In the genomic region with DNA sequence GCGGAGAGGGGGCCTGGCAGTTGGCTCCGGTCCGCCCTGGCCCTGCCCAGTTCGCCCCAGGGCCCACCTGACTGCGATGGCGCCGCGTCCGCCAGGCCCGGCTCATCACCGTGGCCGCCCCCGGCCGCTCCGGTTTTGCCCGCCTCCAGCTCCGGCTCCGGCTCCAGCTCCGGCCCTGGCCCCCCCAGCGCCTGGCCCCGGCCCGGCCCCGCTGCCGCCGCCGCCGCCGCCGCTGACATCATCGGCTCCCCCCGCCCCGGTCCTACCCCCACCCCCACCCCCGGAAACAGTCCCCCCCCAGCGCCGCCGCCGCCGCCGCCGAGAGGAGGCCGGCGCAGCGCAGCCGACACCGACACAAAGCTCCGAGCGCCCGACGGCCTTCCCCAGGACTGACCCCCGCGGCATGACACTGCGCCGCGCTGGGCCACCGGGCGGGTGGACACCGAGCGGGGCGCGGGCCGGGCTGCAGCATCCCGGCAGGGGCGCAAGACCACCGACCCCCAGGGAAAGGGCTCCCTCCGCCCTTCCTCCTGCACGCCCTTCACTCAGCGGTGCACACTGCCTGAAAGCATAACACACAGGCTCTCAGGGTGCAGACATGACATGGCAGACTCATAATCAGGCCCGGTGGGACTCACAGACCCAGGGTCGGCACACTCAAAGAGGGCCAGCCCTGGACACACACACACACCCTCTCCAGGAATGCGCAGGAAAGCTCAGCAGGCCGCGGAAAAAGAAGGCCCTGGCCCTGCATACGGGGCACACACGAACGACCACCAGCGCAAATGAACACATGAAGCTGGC, we compare ENCODE assay signal across 8 cellular contexts. TPM values are rescaled to one million over a fixed set of nuclear protein-coding genes. Genes with fewer than 3 reads are reported as not detected.
DNase-seq lines count a peak whose midpoint lies in the region; ATAC-seq and TF ChIP-seq lines count a peak whose summit lies in the region.

A gene with protein sequence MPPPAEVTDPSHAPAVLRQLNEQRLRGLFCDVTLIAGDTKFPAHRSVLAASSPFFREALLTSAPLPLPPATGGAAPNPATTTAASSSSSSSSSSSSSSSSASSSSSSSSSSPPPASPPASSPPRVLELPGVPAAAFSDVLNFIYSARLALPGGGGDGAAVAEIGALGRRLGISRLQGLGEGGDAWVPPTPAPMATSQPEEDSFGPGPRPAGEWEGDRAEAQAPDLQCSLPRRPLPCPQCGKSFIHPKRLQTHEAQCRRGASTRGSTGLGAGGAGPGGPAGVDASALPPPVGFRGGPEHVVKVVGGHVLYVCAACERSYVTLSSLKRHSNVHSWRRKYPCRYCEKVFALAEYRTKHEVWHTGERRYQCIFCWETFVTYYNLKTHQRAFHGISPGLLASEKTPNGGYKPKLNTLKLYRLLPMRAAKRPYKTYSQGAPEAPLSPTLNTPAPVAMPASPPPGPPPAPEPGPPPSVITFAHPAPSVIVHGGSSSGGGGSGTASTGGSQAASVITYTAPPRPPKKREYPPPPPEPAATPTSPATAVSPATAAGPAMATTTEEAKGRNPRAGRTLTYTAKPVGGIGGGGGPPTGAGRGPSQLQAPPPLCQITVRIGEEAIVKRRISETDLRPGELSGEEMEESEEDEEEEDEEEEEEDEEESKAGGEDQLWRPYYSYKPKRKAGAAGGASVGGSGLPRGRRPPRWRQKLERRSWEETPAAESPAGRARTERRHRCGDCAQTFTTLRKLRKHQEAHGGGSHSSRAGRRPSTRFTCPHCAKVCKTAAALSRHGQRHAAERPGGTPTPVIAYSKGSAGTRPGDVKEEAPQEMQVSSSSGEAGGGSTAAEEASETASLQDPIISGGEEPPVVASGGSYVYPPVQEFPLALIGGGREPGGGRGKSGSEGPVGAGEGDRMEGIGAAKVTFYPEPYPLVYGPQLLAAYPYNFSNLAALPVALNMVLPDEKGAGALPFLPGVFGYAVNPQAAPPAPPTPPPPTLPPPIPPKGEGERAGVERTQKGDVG (minus strand): TSS at position 243 of the 804 bp plus-strand sequence. CDS start 12,830 bp downstream, outside the sequence.

- peak within 1 kb of the TSS; percentile 81 for H3K27ac ChIP-seq in DND-41 (ENCODE audit: low read length)
- peak within 1 kb of the TSS; percentile 89 for H3K27ac ChIP-seq in KOPT-K1 (ENCODE audit: low read depth, low read length, poor library complexity, severe bottlenecking)
- peak within 1 kb of the TSS; percentile 96 to 97 for H3K27ac ChIP-seq in liver (ENCODE audit: low read depth in 1 of 2, low read length in 2 of 2)

- H3K36me3 ChIP-seq in DND-41 (ENCODE audit: insufficient read depth, low read length) (peaks cover 3% of the 10 kb centered on the region), KOPT-K1 (ENCODE audit: insufficient read depth, low read length) (no peaks in the 10 kb centered on the region), liver (ENCODE audit: control insufficient read depth in 4 of 4, insufficient read depth in 3 of 4, low read depth in 1 of 4, low read length in 3 of 4) (no peaks in the 10 kb centered on the region)

- 2% methylated on average over 76 of the region's 76 CpGs for WGBS in liver

- H3K27me3 ChIP-seq in DND-41 (ENCODE audit: insufficient read depth, low read length, poor library complexity) (no peaks in the 10 kb centered on the region), liver (ENCODE audit: control insufficient read depth in 4 of 4, insufficient read depth in 4 of 4, low read length in 3 of 4) (no peaks in the 10 kb centered on the region)

- no peak for TF ChIP-seq RAD21 in liver (IDR thresholded peaks at IDR 0.05)

- H3K4me3 ChIP-seq in DND-41 (ENCODE audit: low read depth in 1 of 2, low read length in 2 of 2): peak within 1 kb of the TSS; percentile 65 to 77
- H3K4me3 ChIP-seq in liver (ENCODE audit: low read depth in 1 of 3, low read length in 3 of 3): peak within 1 kb of the TSS; percentile 60 to 96 (median 80)

- H3K9ac ChIP-seq in DND-41 (ENCODE audit: low read depth, low read length) (peak within 1 kb of the TSS; percentile 98), liver (ENCODE audit: low read depth in 1 of 2, low read length in 2 of 2) (peak within 1 kb of the TSS; percentile 83 to 87)

- H3K4me2 ChIP-seq in DND-41 (ENCODE audit: insufficient read depth, low read length): peak within 1 kb of the TSS; percentile 88

- peak within 1 kb of the TSS; percentile 73 for H2AFZ ChIP-seq in DND-41 (ENCODE audit: low read depth, low read length)

- DNase-seq in DND-41 (peak; percentile 64), ecto neural progenitor cell (ENCODE audit: low spot score) (peak; percentile 86), COLO829 (ENCODE audit: low spot score) (no peak)
- peak; percentile 50 to 52 for DNase-seq in activated CD4-positive, alpha-beta T cell treated with anti-CD3 and anti-CD28 coated beads, Interleukin-2, amount 50 U/mL, for 4 hours
- peak; percentile 70 for DNase-seq in stimulated activated CD4-positive, alpha-beta T cell treated with anti-CD3 and anti-CD28 coated beads, Interleukin-4, amount 100 ng/mL, for 1 hour

- ATAC-seq in DND-41 (ENCODE audit: insufficient read depth, low read depth) (peak; percentile 23; the same call in 2 of the 3 replicates), HG03457 (IDR thresholded peaks at IDR 0.05; ENCODE audit: unreplicated experiment) (no peak)

- peaks cover 60% of the 10 kb centered on the region for H3K79me2 ChIP-seq in DND-41 (ENCODE audit: insufficient read depth, low read length)

- H4K20me1 ChIP-seq in DND-41 (ENCODE audit: insufficient read depth, low read length): peaks cover 32% of the 10 kb centered on the region

- H3K9me3 ChIP-seq in DND-41 (ENCODE audit: insufficient read depth, low read length, severe bottlenecking): no peaks in the 10 kb centered on the region
- no peaks in the 10 kb centered on the region for H3K9me3 ChIP-seq in KOPT-K1 (ENCODE audit: insufficient read depth, low read length, poor library complexity, severe bottlenecking)
- H3K9me3 ChIP-seq in liver (ENCODE audit: control insufficient read depth in 4 of 4, low read length in 3 of 4): no peaks in the 10 kb centered on the region

- H3K4me1 ChIP-seq in DND-41 (ENCODE audit: insufficient read depth, low read length) (peaks cover 40% of the 10 kb centered on the region), liver (ENCODE audit: control insufficient read depth in 4 of 4, insufficient read depth in 4 of 4, low read length in 3 of 4) (peaks cover 11 to 51% (median 36%) of the 10 kb centered on the region in 4 donors)

- TF ChIP-seq CTCF in DND-41 (IDR thresholded peaks at IDR 0.05; ENCODE audit: borderline replicate concordance, extremely low read depth, low read length, poor library complexity, severe bottlenecking) (no peak), liver (IDR thresholded peaks at IDR 0.05; ENCODE audit: low read depth, low read length, missing input control) (no peak)

TF ChIP-seq in liver, 16 proteins besides CTCF, POLR2A, EP300 and RAD21 (continues in another document):
- TF ChIP-seq, protein P1, sequence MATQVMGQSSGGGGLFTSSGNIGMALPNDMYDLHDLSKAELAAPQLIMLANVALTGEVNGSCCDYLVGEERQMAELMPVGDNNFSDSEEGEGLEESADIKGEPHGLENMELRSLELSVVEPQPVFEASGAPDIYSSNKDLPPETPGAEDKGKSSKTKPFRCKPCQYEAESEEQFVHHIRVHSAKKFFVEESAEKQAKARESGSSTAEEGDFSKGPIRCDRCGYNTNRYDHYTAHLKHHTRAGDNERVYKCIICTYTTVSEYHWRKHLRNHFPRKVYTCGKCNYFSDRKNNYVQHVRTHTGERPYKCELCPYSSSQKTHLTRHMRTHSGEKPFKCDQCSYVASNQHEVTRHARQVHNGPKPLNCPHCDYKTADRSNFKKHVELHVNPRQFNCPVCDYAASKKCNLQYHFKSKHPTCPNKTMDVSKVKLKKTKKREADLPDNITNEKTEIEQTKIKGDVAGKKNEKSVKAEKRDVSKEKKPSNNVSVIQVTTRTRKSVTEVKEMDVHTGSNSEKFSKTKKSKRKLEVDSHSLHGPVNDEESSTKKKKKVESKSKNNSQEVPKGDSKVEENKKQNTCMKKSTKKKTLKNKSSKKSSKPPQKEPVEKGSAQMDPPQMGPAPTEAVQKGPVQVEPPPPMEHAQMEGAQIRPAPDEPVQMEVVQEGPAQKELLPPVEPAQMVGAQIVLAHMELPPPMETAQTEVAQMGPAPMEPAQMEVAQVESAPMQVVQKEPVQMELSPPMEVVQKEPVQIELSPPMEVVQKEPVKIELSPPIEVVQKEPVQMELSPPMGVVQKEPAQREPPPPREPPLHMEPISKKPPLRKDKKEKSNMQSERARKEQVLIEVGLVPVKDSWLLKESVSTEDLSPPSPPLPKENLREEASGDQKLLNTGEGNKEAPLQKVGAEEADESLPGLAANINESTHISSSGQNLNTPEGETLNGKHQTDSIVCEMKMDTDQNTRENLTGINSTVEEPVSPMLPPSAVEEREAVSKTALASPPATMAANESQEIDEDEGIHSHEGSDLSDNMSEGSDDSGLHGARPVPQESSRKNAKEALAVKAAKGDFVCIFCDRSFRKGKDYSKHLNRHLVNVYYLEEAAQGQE (IDR thresholded peaks at IDR 0.05): no peak
- no peak for TF ChIP-seq GABPA (IDR thresholded peaks at IDR 0.05 in 1 of 2, conservative IDR thresholded peaks at IDR 0.05 in 1 of 2)
- TF ChIP-seq EGR1 (IDR thresholded peaks at IDR 0.05; ENCODE audit: low read depth in 2 of 2): no peak
- no peak for TF ChIP-seq SP1 (IDR thresholded peaks at IDR 0.05)
- no peak for TF ChIP-seq JUND (IDR thresholded peaks at IDR 0.05)
- TF ChIP-seq, protein P2, sequence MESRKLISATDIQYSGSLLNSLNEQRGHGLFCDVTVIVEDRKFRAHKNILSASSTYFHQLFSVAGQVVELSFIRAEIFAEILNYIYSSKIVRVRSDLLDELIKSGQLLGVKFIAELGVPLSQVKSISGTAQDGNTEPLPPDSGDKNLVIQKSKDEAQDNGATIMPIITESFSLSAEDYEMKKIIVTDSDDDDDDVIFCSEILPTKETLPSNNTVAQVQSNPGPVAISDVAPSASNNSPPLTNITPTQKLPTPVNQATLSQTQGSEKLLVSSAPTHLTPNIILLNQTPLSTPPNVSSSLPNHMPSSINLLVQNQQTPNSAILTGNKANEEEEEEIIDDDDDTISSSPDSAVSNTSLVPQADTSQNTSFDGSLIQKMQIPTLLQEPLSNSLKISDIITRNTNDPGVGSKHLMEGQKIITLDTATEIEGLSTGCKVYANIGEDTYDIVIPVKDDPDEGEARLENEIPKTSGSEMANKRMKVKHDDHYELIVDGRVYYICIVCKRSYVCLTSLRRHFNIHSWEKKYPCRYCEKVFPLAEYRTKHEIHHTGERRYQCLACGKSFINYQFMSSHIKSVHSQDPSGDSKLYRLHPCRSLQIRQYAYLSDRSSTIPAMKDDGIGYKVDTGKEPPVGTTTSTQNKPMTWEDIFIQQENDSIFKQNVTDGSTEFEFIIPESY (IDR thresholded peaks at IDR 0.05): no peak
- no peak for TF ChIP-seq HNF4A (conservative IDR thresholded peaks at IDR 0.05)
- no peak for TF ChIP-seq TAF1 (conservative IDR thresholded peaks at IDR 0.05)
- no peak for TF ChIP-seq NR2F2 (IDR thresholded peaks at IDR 0.05)
- TF ChIP-seq, protein P3, sequence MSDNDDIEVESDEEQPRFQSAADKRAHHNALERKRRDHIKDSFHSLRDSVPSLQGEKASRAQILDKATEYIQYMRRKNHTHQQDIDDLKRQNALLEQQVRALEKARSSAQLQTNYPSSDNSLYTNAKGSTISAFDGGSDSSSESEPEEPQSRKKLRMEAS (IDR thresholded peaks at IDR 0.05): no peak

RNA-seq across cellular contexts. Expression of the gene that starts here (rescaled TPM):
- total RNA-seq in liver: 1 to 10 TPM; 4.6 to 6.0 TPM
- 1 to 10 TPM; 1.5 to 5.7 TPM for polyA plus RNA-seq in liver
